ENCODE assay signal across 32 cellular contexts in genomic region chr5:180645609-180646204, GRCh38. TPM values are rescaled to one million over a fixed set of nuclear protein-coding genes. Genes with fewer than 3 reads are reported as not detected.
DNase-seq lines count a peak whose midpoint lies in the region; ATAC-seq and TF ChIP-seq lines count a peak whose summit lies in the region.
"Had no signal": no experiment of that assay in that cellular context is flagged by ENCODE, and none has a peak within 500 bp of the region (broad histone marks: within the 10 kb centered on the region; RNA-seq: fewer than 3 reads in every experiment).

No MANE protein-coding gene starts in this region.

- H3K9me3 ChIP-seq in heart right ventricle (no peaks in the 10 kb centered on the region), endodermal cell (ENCODE audit: control insufficient read depth, low read length) (no peaks in the 10 kb centered on the region), upper lobe of right lung (no peaks in the 10 kb centered on the region), WERI-Rb-1 (ENCODE audit: severe bottlenecking) (no peaks in the 10 kb centered on the region)
- H3K9me3 ChIP-seq: ascending aorta, BE2C, thoracic aorta had no signal

- peak overlapping the region in 1 of 10 donors; percentile 20 for H3K4me3 ChIP-seq in heart right ventricle
- no peak overlapping the region for H3K4me3 ChIP-seq in endodermal cell (ENCODE audit: low read length)
- no peak overlapping the region for H3K4me3 ChIP-seq in upper lobe of right lung
- H3K4me3 ChIP-seq in WERI-Rb-1 (ENCODE audit: low read depth, low read length) = no peak overlapping the region
- H3K4me3 ChIP-seq: ascending aorta, GM12878, lung, skin epidermis, thoracic aorta had no signal

- TF ChIP-seq CTCF in heart right ventricle (IDR thresholded peaks at IDR 0.05) (no peak), endodermal cell (conservative IDR thresholded peaks at IDR 0.05) (no peak), neural crest cell (conservative IDR thresholded peaks at IDR 0.05) (no peak), upper lobe of right lung (IDR thresholded peaks at IDR 0.05) (no peak), WERI-Rb-1 (IDR thresholded peaks at IDR 0.05; ENCODE audit: low read depth, low read length) (no peak)

- intact Hi-C loops in heart right ventricle (cut with DNase I) (no loop called here), Right ventricle myocardium superior (cut with DNase I) (no loop called here), upper lobe of right lung (cut with DNase I) (no loop called here)

- H3K4me1 Mint-ChIP-seq in endodermal cell (peaks cover 4% of the 10 kb centered on the region), neural crest cell (peaks cover 12% of the 10 kb centered on the region)

- H3K4me1 ChIP-seq in heart right ventricle = peaks cover 0 to 58% (median 32%) of the 10 kb centered on the region in 9 donors
- no peaks in the 10 kb centered on the region for H3K4me1 ChIP-seq in endodermal cell (ENCODE audit: control insufficient read depth, insufficient read depth, low read length)
- peaks cover 6% of the 10 kb centered on the region for H3K4me1 ChIP-seq in upper lobe of right lung
- H3K4me1 ChIP-seq: BE2C had no signal

- H3K9me3 Mint-ChIP-seq in endodermal cell (no peaks in the 10 kb centered on the region), neural crest cell (no peaks in the 10 kb centered on the region)
- H3K9me3 Mint-ChIP-seq: activated CD8-positive, alpha-beta T cell treated with anti-CD3 and anti-CD28 coated beads for 36 hours; activated naive CD8-positive, alpha-beta T cell treated with anti-CD3 and anti-CD28 coated beads for 36 hours; activated T-helper 17 cell treated with anti-CD3 and anti-CD28 coated beads, Interleukin-2, amount 50 U/mL, for 72 hours; naive thymus-derived CD8-positive, alpha-beta T cell; stimulated activated naive CD8-positive, alpha-beta T cell treated with anti-CD3 and anti-CD28 coated beads, Interleukin-15, Interleukin-2, amounts not matched to agents 100 ng/mL and 50 ng/mL, for 24 hours had no signal

- H3K4me3 Mint-ChIP-seq in endodermal cell = no peak overlapping the region
- no peak overlapping the region for H3K4me3 Mint-ChIP-seq in neural crest cell
- H3K4me3 Mint-ChIP-seq: activated CD8-positive, alpha-beta T cell treated with anti-CD3 and anti-CD28 coated beads for 36 hours; activated naive CD8-positive, alpha-beta T cell treated with anti-CD3 and anti-CD28 coated beads for 36 hours; activated T-helper 17 cell treated with anti-CD3 and anti-CD28 coated beads, Interleukin-2, amount 50 U/mL, for 72 hours; naive thymus-derived CD8-positive, alpha-beta T cell; stimulated activated naive CD8-positive, alpha-beta T cell treated with anti-CD3 and anti-CD28 coated beads, Interleukin-15, Interleukin-2, amounts not matched to agents 100 ng/mL and 50 ng/mL, for 24 hours had no signal

- H3K36me3 Mint-ChIP-seq in endodermal cell (ENCODE audit: low read depth) = no peaks in the 10 kb centered on the region
- no peaks in the 10 kb centered on the region for H3K36me3 Mint-ChIP-seq in neural crest cell (ENCODE audit: low read depth)
- H3K36me3 Mint-ChIP-seq: activated naive CD8-positive, alpha-beta T cell treated with anti-CD3 and anti-CD28 coated beads for 36 hours had no signal

- peak in 3 of 8 donors; percentile 16 to 48 (median 23) for ATAC-seq in heart right ventricle
- no peak for ATAC-seq in Right ventricle myocardium superior (ENCODE audit: poor library complexity)
- ATAC-seq in upper lobe of right lung = no peak
- no peak for ATAC-seq in HG03135 (IDR thresholded peaks at IDR 0.05; ENCODE audit: unreplicated experiment)
- ATAC-seq: activated CD4-positive, CD25-positive, alpha-beta regulatory T cell treated with anti-CD3 and anti-CD28 coated beads, Interleukin-2, amount 50 U/mL, for 24 hours; activated CD8-positive, alpha-beta T cell treated with anti-CD3 and anti-CD28 coated beads for 36 hours; activated T-helper 17 cell treated with anti-CD3 and anti-CD28 coated beads, Interleukin-2, amount 50 U/mL, for 72 hours; GM12878; naive thymus-derived CD8-positive, alpha-beta T cell; PC-3 had no signal

- H3K27ac Mint-ChIP-seq in endodermal cell = no peak overlapping the region
- H3K27ac Mint-ChIP-seq in neural crest cell (ENCODE audit: unreplicated experiment) = peak overlapping the region; percentile 50
- H3K27ac Mint-ChIP-seq: activated CD8-positive, alpha-beta T cell treated with anti-CD3 and anti-CD28 coated beads for 36 hours; activated naive CD8-positive, alpha-beta T cell treated with anti-CD3 and anti-CD28 coated beads for 36 hours; activated T-helper 17 cell treated with anti-CD3 and anti-CD28 coated beads, Interleukin-2, amount 50 U/mL, for 72 hours; stimulated activated naive CD8-positive, alpha-beta T cell treated with anti-CD3 and anti-CD28 coated beads, Interleukin-15, Interleukin-2, amounts not matched to agents 100 ng/mL and 50 ng/mL, for 24 hours had no signal

- 39 to 43% methylated on average over 16 of the region's 16 CpGs for WGBS in heart right ventricle, 2 donors
- 88 to 93% methylated on average over 8 to 16 of the region's 16 CpGs for WGBS in endodermal cell (ENCODE audit: insufficient coverage in 1 of 2, insufficient read length in 1 of 2), 2 experiments

- DNase-seq in heart right ventricle (no peak), Right ventricle myocardium superior (no peak), endodermal cell (peak; percentile 39), neural crest cell (ENCODE audit: low read depth, low spot score) (no peak), upper lobe of right lung (peak; percentile 39), WERI-Rb-1 (no peak)
- DNase-seq: ACHN; activated CD8-positive, alpha-beta T cell treated with anti-CD3 and anti-CD28 coated beads for 36 hours; activated naive CD8-positive, alpha-beta T cell treated with anti-CD3 and anti-CD28 coated beads for 36 hours; BE2C; DMS153; glutamatergic neuron; IMR-90; kidney; NCI-H1436 treated with DMSO at 0.1 percent for 48 hours; NCI-H2081 treated with DMSO at 0.1 percent for 48 hours; NCI-H226; NCI-H526 treated with DMSO at 0.1 percent for 48 hours; PC-3; T-helper 2 cell had no signal

- no peak overlapping the region for H3K9ac ChIP-seq in endodermal cell (ENCODE audit: extremely low read depth, low read length, poor library complexity, severe bottlenecking)

- peak overlapping the region in 9 of 10 donors; percentile 5 to 78 (median 65) for H3K27ac ChIP-seq in heart right ventricle
- no peak overlapping the region for H3K27ac ChIP-seq in endodermal cell (ENCODE audit: low read depth, low read length)
- peak overlapping the region; percentile 11 for H3K27ac ChIP-seq in upper lobe of right lung
- no peak overlapping the region for H3K27ac ChIP-seq in WERI-Rb-1
- H3K27ac ChIP-seq: ascending aorta, thoracic aorta had no signal

- H3K27me3 Mint-ChIP-seq in endodermal cell (ENCODE audit: insufficient read depth) (peaks cover 56% of the 10 kb centered on the region), neural crest cell (ENCODE audit: low read depth) (peaks cover 62% of the 10 kb centered on the region)

- H3K36me3 ChIP-seq in heart right ventricle (no peaks in the 10 kb centered on the region), endodermal cell (ENCODE audit: control insufficient read depth, insufficient read depth, low read length) (no peaks in the 10 kb centered on the region), upper lobe of right lung (no peaks in the 10 kb centered on the region), WERI-Rb-1 (no peaks in the 10 kb centered on the region)
- H3K36me3 ChIP-seq: ascending aorta, BE2C, thoracic aorta had no signal

- H3K27me3 ChIP-seq in heart right ventricle = peaks cover 6 to 65% (median 38%) of the 10 kb centered on the region in 7 donors
- H3K27me3 ChIP-seq in endodermal cell (ENCODE audit: control insufficient read depth, insufficient read depth, low read length, poor library complexity, severe bottlenecking) = peaks cover 43% of the 10 kb centered on the region
- H3K27me3 ChIP-seq in upper lobe of right lung = peaks cover 32% of the 10 kb centered on the region
- H3K27me3 ChIP-seq in WERI-Rb-1 (ENCODE audit: insufficient read depth, low read depth, severe bottlenecking) = no peaks in the 10 kb centered on the region

RNA-seq across cellular contexts. Expression of gene FLT4, which starts 3.7 kb away (rescaled TPM):
- total RNA-seq in heart right ventricle (1 to 10 TPM; 3.8 to 9.3 (median 6.3) TPM), Right ventricle myocardium superior (5.6 TPM), endodermal cell (1 to 10 TPM; 6.9 to 7.9 TPM), neural crest cell (13.1 and 15.7 TPM in 2 replicates), upper lobe of right lung (38.6 TPM)
- 10 to 100 TPM in 1 of 2 donors, 1 to 10 TPM in 1; 4.5 to 10.8 TPM for polyA plus RNA-seq in heart right ventricle
- polyA plus RNA-seq in endodermal cell (2013, experiment 1 of 2) = 5.0 TPM
- polyA plus RNA-seq in endodermal cell (2013, experiment 2 of 2) = 5.1 TPM
- total RNA-seq: GM12878, PC-3 had no signal

RNA-seq across cellular contexts. Expression of gene SCGB3A1, which starts 54.4 kb away (rescaled TPM):
- total RNA-seq in heart right ventricle (under 1 TPM in 3 of 10 donors, not detected in 7; 0.49 to 0.59 (median 0.53) TPM), Right ventricle myocardium superior (not detected), endodermal cell (under 1 TPM in 1 of 2 donors, not detected in 1; 0.57 TPM), neural crest cell (not detected in 2 replicates), upper lobe of right lung (86.9 TPM)
- under 1 TPM; 0.38 to 0.88 TPM for polyA plus RNA-seq in heart right ventricle
- not detected for polyA plus RNA-seq in endodermal cell (2013, experiment 1 of 2)
- not detected for polyA plus RNA-seq in endodermal cell (2013, experiment 2 of 2)
- total RNA-seq: activated CD8-positive, alpha-beta T cell treated with anti-CD3 and anti-CD28 coated beads for 36 hours; activated T-helper 17 cell treated with anti-CD3 and anti-CD28 coated beads, Interleukin-2, amount 50 U/mL, for 72 hours; ascending aorta; epithelial cell of proximal tubule; IMR-90; omental fat pad; PC-3; thoracic aorta had no signal
- polyA plus RNA-seq: GM12878; IMR-90; naive thymus-derived CD8-positive, alpha-beta T cell had no signal

Comparison
In these comparisons a context has a peak if more than half of its experiments do, and no peak if none do; other contexts are left out.
1. DNase-seq: peak in endodermal cell (single experiment) and upper lobe of right lung (single experiment); none in heart right ventricle (0 of 2), Right ventricle myocardium superior (single experiment), neural crest cell (single experiment) and WERI-Rb-1 (single experiment).
2. H3K27ac ChIP-seq: peak in heart right ventricle (9 of 10) and upper lobe of right lung (single experiment); none in endodermal cell (single experiment) and WERI-Rb-1 (single experiment).
3. RNA of gene SCGB3A1, which starts 54.4 kb away (total RNA-seq): 86.9 TPM in upper lobe of right lung (single experiment); 0.57 TPM in endodermal cell, not detected in neural crest cell, 0.49 to 0.59 TPM in heart right ventricle and not detected in Right ventricle myocardium superior (single experiment); every median in the first group is over 10 times any median in the second.